Comparison of ENCODE assay signal across 15 cellular contexts in the genomic region with DNA sequence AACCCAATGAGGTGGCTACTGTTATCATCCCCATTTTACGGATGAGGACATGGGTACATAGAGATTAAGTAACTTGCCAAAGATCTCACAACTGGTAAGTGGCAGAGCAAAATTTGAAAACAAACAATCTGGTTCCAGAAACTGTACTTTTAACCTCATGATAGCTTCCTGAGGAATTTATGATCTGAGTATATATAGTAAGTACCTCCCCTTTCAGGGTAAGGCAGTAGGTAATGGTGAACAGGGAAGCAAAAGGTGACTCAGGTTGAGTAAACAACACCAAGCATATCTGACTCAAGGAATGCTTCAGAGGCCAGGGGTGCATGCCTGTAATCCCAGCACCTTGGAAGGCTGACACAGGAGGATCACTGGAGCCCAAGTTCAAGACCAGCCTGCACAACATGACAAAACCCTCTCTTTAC. TPM values are rescaled to one million over a fixed set of nuclear protein-coding genes. Genes with fewer than 3 reads are reported as not detected.
DNase-seq lines count a peak whose midpoint lies in the region; ATAC-seq, FAIRE-seq and TF ChIP-seq lines count a peak whose summit lies in the region.
"Had no signal": no experiment of that assay in that cellular context is flagged by ENCODE, and none has a peak within 500 bp of the region (broad histone marks: within the 10 kb centered on the region; RNA-seq: fewer than 3 reads in every experiment).

No MANE protein-coding gene starts in this region.

- peak in 1 of 2 experiments; percentile 4; a peak in 1 of 5 replicates for TF ChIP-seq RAD21 in A549 (conservative IDR thresholded peaks at IDR 0.05 in 1 of 2, IDR thresholded peaks at IDR 0.05 in 1 of 2)

- peak; percentile 95 to 98 for ATAC-seq in A549
- peak; percentile 96 for ATAC-seq in left colon
- no peak for ATAC-seq in GM18517 (IDR thresholded peaks at IDR 0.05; ENCODE audit: unreplicated experiment)
- ATAC-seq in GM21529 (IDR thresholded peaks at IDR 0.05; ENCODE audit: unreplicated experiment): no peak
- ATAC-seq: psoas muscle; stimulated activated naive B cell treated with anti-CD40 and anti-IgM and Interleukin-4, amounts not matched to agents 10 μg/mL and 1 μg/mL and 100 μg/mL, for 72 hours had no signal

- intact Hi-C loops in left colon (cut with DNase I, micrococcal nuclease): no loop called here

- TF ChIP-seq CTCF in A549 (IDR thresholded peaks at IDR 0.05): no peak

- peaks cover 57% of the 10 kb centered on the region for H3K4me1 ChIP-seq in A549
- H3K4me1 ChIP-seq: psoas muscle had no signal

- peak overlapping the region; percentile 73 to 78 for H3K27ac ChIP-seq in A549
- H3K27ac ChIP-seq: psoas muscle had no signal

- no peaks in the 10 kb centered on the region for H3K9me3 ChIP-seq in A549
- H3K9me3 ChIP-seq: psoas muscle had no signal

- H3K4me2 ChIP-seq in A549: peak overlapping the region; percentile 59

- WGBS in A549 (ENCODE audit: missing lambda C conversion rate): 7% methylated on average over 1 of the region's 1 CpG

- CTCF ChIA-PET in A549 (lab: Yijun Ruan, JAX): interaction anchor here (0.6 to 2.6 kb wide), 5 partner anchors 18 to 325 kb away, joined by 4 to 11 read pairs (median 4); partner anchors contain the start of gene ATAD1

- TF ChIP-seq POLR2A in A549 (IDR thresholded peaks at IDR 0.05; ENCODE audit: low read length): no peak

- POLR2A ChIA-PET in A549 (lab: Yijun Ruan, JAX): interaction anchor here (0.6 to 1.2 kb wide), 4 partner anchors 9 to 27 kb away, joined by 3 to 4 read pairs (median 3); partner anchors contain the start of gene ATAD1

- TF ChIP-seq EP300 in A549 (IDR thresholded peaks at IDR 0.05): peak; percentile 23 to 53; a peak in 2 of 5 replicates

- DNase-seq in A549 (ENCODE audit: low read depth in 1 of 2, low spot score in 1 of 2): peak; percentile 60 to 96
- peak; percentile 81 for DNase-seq in ELR (ENCODE audit: low read depth)
- peak; percentile 58 for DNase-seq in amniotic epithelial cell (ENCODE audit: low read depth)
- DNase-seq in left colon: peak; percentile 36 to 71
- DNase-seq in T-helper 9 cell: no peak
- no peak for DNase-seq in foreskin melanocyte
- DNase-seq: amygdala; effector memory CD4-positive, alpha-beta T cell; head of caudate nucleus; NCI-H187; NK-92 treated with Interleukin-12 subunit alpha and Interleukin-12 subunit beta, amount 100 ng/mL, for 24 hours; psoas muscle; stimulated activated naive B cell treated with anti-CD40 and anti-IgM and Interleukin-4, amounts not matched to agents 10 μg/mL and 1 μg/mL and 100 μg/mL, for 72 hours had no signal

- no peak overlapping the region for H3K4me3 ChIP-seq in A549
- H3K4me3 ChIP-seq: psoas muscle had no signal

- FAIRE-seq in A549 (lab: Jason Lieb, UNC): peak; percentile 99

TF ChIP-seq in A549, 52 proteins besides CTCF, POLR2A, EP300 and RAD21:
- TF ChIP-seq CBX2 (IDR thresholded peaks at IDR 0.05; ENCODE audit: borderline replicate concordance, low read depth) (no peak), ZSCAN20 (CRISPR knock-in tag; IDR thresholded peaks at IDR 0.05) (0 out of 2 replicates have a peak, but pooled peaks have one; percentile 43), CHD4 (IDR thresholded peaks at IDR 0.05; ENCODE audit: borderline replicate concordance) (0 out of 2 replicates have a peak, but pooled peaks have one; percentile 83), HDAC2 (IDR thresholded peaks at IDR 0.05) (peak; percentile 78; the same call in 1 of the 2 replicates), FOSL2 (IDR thresholded peaks at IDR 0.05) (peak; percentile 85), FOSL2 (CRISPR knock-in tag; IDR thresholded peaks at IDR 0.05) (peak; percentile 98), EHMT2 (IDR thresholded peaks at IDR 0.05; ENCODE audit: low read depth) (no peak), FOSB (CRISPR knock-in tag; IDR thresholded peaks at IDR 0.05) (peak; percentile 30; the same call in 1 of the 2 replicates), JUN (IDR thresholded peaks at IDR 0.05) (peak; percentile 69 to 78; a peak in 4 of 5 replicates), KDM1A (IDR thresholded peaks at IDR 0.05; ENCODE audit: low read depth) (peak; percentile 89), SMC3 (IDR thresholded peaks at IDR 0.05) (no peak), MAX (IDR thresholded peaks at IDR 0.05) (peak; percentile 72), GATA3 (IDR thresholded peaks at IDR 0.05; ENCODE audit: borderline replicate concordance) (peak; percentile 85), RFX5 (IDR thresholded peaks at IDR 0.05) (no peak), TP53 (CRISPR knock-in tag; IDR thresholded peaks at IDR 0.05) (no peak), HMGXB4 (CRISPR knock-in tag; IDR thresholded peaks at IDR 0.05; ENCODE audit: borderline replicate concordance) (no peak), CBX8 (IDR thresholded peaks at IDR 0.05) (no peak), ZC3H11A (IDR thresholded peaks at IDR 0.05) (no peak), HOXB5 (CRISPR knock-in tag; IDR thresholded peaks at IDR 0.05) (0 out of 2 replicates have a peak, but pooled peaks have one; percentile 53), ZNF302 (CRISPR knock-in tag; IDR thresholded peaks at IDR 0.05) (no peak), JUNB (IDR thresholded peaks at IDR 0.05) (peak; percentile 85), FOXS1 (CRISPR knock-in tag; IDR thresholded peaks at IDR 0.05) (peak; percentile 81; the same call in 1 of the 2 replicates), RARB (CRISPR knock-in tag; IDR thresholded peaks at IDR 0.05) (0 out of 2 replicates have a peak, but pooled peaks have one; percentile 19), CEBPB (IDR thresholded peaks at IDR 0.05) (peak in 1 of 2 experiments; percentile 37; a peak in 1 of 4 replicates)
- TF ChIP-seq, protein P1, sequence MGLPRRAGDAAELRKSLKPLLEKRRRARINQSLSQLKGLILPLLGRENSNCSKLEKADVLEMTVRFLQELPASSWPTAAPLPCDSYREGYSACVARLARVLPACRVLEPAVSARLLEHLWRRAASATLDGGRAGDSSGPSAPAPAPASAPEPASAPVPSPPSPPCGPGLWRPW (IDR thresholded peaks at IDR 0.05): no peak
- TF ChIP-seq, protein P2, sequence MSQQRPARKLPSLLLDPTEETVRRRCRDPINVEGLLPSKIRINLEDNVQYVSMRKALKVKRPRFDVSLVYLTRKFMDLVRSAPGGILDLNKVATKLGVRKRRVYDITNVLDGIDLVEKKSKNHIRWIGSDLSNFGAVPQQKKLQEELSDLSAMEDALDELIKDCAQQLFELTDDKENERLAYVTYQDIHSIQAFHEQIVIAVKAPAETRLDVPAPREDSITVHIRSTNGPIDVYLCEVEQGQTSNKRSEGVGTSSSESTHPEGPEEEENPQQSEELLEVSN (IDR thresholded peaks at IDR 0.05; ENCODE audit: borderline replicate concordance, low read depth): no peak
- TF ChIP-seq, protein P3, sequence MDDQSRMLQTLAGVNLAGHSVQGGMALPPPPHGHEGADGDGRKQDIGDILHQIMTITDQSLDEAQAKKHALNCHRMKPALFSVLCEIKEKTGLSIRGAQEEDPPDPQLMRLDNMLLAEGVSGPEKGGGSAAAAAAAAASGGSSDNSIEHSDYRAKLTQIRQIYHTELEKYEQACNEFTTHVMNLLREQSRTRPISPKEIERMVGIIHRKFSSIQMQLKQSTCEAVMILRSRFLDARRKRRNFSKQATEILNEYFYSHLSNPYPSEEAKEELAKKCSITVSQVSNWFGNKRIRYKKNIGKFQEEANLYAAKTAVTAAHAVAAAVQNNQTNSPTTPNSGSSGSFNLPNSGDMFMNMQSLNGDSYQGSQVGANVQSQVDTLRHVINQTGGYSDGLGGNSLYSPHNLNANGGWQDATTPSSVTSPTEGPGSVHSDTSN (IDR thresholded peaks at IDR 0.05): no peak

RNA-seq across cellular contexts. Expression of gene KLLN, which starts 21.1 kb away (rescaled TPM):
- polyA plus RNA-seq in A549 (2011; rRNA removed) (0.44 and 0.58 TPM in 2 replicates), A549 (2017; fragmentation: RNase III; extraction: RNeasy Plus Mini Kit Qiagen cat#74134 plus additional on column Dnase treatment) (0.55 to 0.71 TPM (median 0.57 TPM) in 3 replicates)
- polyA plus RNA-seq in A549 (2012; cell fraction: cytosol; rRNA removed): 0.22 and 0.26 TPM in 2 replicates
- polyA plus RNA-seq in A549 (2012; cell fraction: nucleus; rRNA removed): 0.26 and 0.28 TPM in 2 replicates
- polyA minus RNA-seq in A549 (2011; rRNA and poly(A)+ RNA removed): 0.78 and 0.83 TPM in 2 replicates
- 1 to 10 TPM; 1.3 to 1.4 TPM for total RNA-seq in left colon

RNA-seq across cellular contexts. Expression of gene PTEN, which starts 21.2 kb away (rescaled TPM):
- polyA plus RNA-seq in A549 (2011; rRNA removed) (51.9 and 58.3 TPM in 2 replicates), A549 (2017; fragmentation: RNase III; extraction: RNeasy Plus Mini Kit Qiagen cat#74134 plus additional on column Dnase treatment) (33.6 to 39.5 TPM (median 36.6 TPM) in 3 replicates)
- polyA plus RNA-seq in A549 (2012; cell fraction: cytosol; rRNA removed): 7.3 and 8.5 TPM in 2 replicates
- 3.7 and 5.2 TPM in 2 replicates for polyA plus RNA-seq in A549 (2012; cell fraction: nucleus; rRNA removed)
- 37.1 and 53.1 TPM in 2 replicates for polyA minus RNA-seq in A549 (2011; rRNA and poly(A)+ RNA removed)
- total RNA-seq in left colon: 100 to 1,000 TPM in 1 of 2 donors, 10 to 100 TPM in 1; 99.3 to 101 TPM

RNA-seq across cellular contexts. Expression of gene ATAD1, which starts 24.2 kb away (rescaled TPM):
- 66.7 and 94.8 TPM in 2 replicates for polyA plus RNA-seq in A549 (2011; rRNA removed)
- 8.4 and 8.8 TPM in 2 replicates for polyA plus RNA-seq in A549 (2012; cell fraction: cytosol; rRNA removed)
- polyA plus RNA-seq in A549 (2012; cell fraction: nucleus; rRNA removed): 4.7 and 8.5 TPM in 2 replicates
- polyA plus RNA-seq in A549 (2017; fragmentation: RNase III; extraction: RNeasy Plus Mini Kit Qiagen cat#74134 plus additional on column Dnase treatment): 30.0 to 32.3 TPM (median 32.3 TPM) in 3 replicates
- 22.9 and 25.5 TPM in 2 replicates for polyA minus RNA-seq in A549 (2011; rRNA and poly(A)+ RNA removed)
- total RNA-seq in left colon: 10 to 100 TPM; 50.5 to 51.0 TPM

Comparison
In these comparisons a context has a peak if more than half of its experiments do, and no peak if none do; other contexts are left out.
1. ATAC-seq: peak in A549 (2 of 2) and left colon (single experiment); none in GM18517 (single experiment) and GM21529 (single experiment).
2. DNase-seq: peak in A549 (2 of 2), ELR (single experiment), amniotic epithelial cell (single experiment) and left colon (2 of 2); none in T-helper 9 cell (single experiment) and foreskin melanocyte (single experiment).